Comparison of ENCODE assay signal across 1 cellular context in genomic region chr19:41530761-41531301, GRCh38.
TF ChIP-seq lines count a peak whose summit lies in the region.

No MANE protein-coding gene starts in this region.

TF ChIP-seq in HepG2, 621 proteins besides CTCF, POLR2A, EP300 and RAD21 (continued from another document):
- TF ChIP-seq HOMEZ (CRISPR knock-in tag; IDR thresholded peaks at IDR 0.05; ENCODE audit: low read depth) (no peak), THAP9 (CRISPR knock-in tag; IDR thresholded peaks at IDR 0.05; ENCODE audit: borderline replicate concordance) (no peak), MATR3 (CRISPR knock-in tag; IDR thresholded peaks at IDR 0.05) (no peak), ZNF337 (CRISPR knock-in tag; IDR thresholded peaks at IDR 0.05; ENCODE audit: borderline replicate concordance, low read depth) (no peak), ZMYM2 (CRISPR knock-in tag; IDR thresholded peaks at IDR 0.05) (no peak), ZSCAN21 (CRISPR knock-in tag; IDR thresholded peaks at IDR 0.05; ENCODE audit: borderline replicate concordance) (no peak), CEBPB (IDR thresholded peaks at IDR 0.05; ENCODE audit: borderline replicate concordance, low read depth, low read length) (no peak)
